23 cellular contexts compared by ENCODE assay signal in genomic region chr3:30707825-30708224, GRCh38.
"Had no signal": no experiment of that assay in that cellular context is flagged by ENCODE, and none has a peak within 500 bp of the region (broad histone marks: within the 10 kb centered on the region; RNA-seq: fewer than 3 reads in every experiment).

No MANE protein-coding gene starts in this region.

- H3K27me3 ChIP-seq: foreskin keratinocyte, heart left ventricle, left lung, pancreas, suprapubic skin, thyroid gland, upper lobe of left lung, vagina had no signal

- FAIRE-seq: islet of Langerhans, pancreas had no signal

- H3K27ac Mint-ChIP-seq: dendritic cell treated with granulocyte-macrophage colony-stimulating factor and Interleukin-4, amounts not matched to agents 40 ng/mL and 50 ng/mL, for 4 days; natural killer cell treated with Interleukin-12 subunit alpha and Interleukin-12 subunit beta and Interleukin-15 and Interleukin-18, amount 100 ng/mL, for 72 hours; progenitor cell of endocrine pancreas; stimulated activated effector memory CD8-positive, alpha-beta T cell treated with anti-CD3 and anti-CD28 coated beads, Interleukin-12 subunit alpha, Interleukin-12 subunit beta, amount 100 ng/mL, for 72 hours had no signal

- H3K4me2 ChIP-seq: smooth muscle cell had no signal

- DNase-seq: erythroblast; heart left ventricle; hypothalamus; left lung; lower lobe of right lung; mesenchymal stem cell; midbrain; occipital lobe; pancreas; right cardiac atrium; stimulated activated CD4-positive, alpha-beta T cell treated with anti-CD3 and anti-CD28 coated beads, Interleukin-2, amount 100 ng/mL, for 48 hours; stimulated activated naive CD8-positive, alpha-beta T cell treated with anti-CD3 and anti-CD28 coated beads, Interleukin-15, Interleukin-2, amounts not matched to agents 100 U/mL and 50 U/mL, for 24 hours; thyroid gland; upper lobe of left lung had no signal

- H3K9me3 ChIP-seq: left lung, pancreas, suprapubic skin, thyroid gland, vagina had no signal

- H3K4me3 Mint-ChIP-seq: dendritic cell treated with granulocyte-macrophage colony-stimulating factor and Interleukin-4, amounts not matched to agents 40 ng/mL and 50 ng/mL, for 4 days; natural killer cell treated with Interleukin-12 subunit alpha and Interleukin-12 subunit beta and Interleukin-15 and Interleukin-18, amount 100 ng/mL, for 72 hours; stimulated activated effector memory CD8-positive, alpha-beta T cell treated with anti-CD3 and anti-CD28 coated beads, Interleukin-12 subunit alpha, Interleukin-12 subunit beta, amount 100 ng/mL, for 72 hours had no signal

- H3K4me1 ChIP-seq: pancreas, suprapubic skin, upper lobe of left lung, vagina had no signal

- H3K4me1 Mint-ChIP-seq: stimulated activated effector memory CD8-positive, alpha-beta T cell treated with anti-CD3 and anti-CD28 coated beads, Interleukin-12 subunit alpha, Interleukin-12 subunit beta, amount 100 ng/mL, for 72 hours had no signal

- H3K36me3 ChIP-seq: heart left ventricle, left lung, lower lobe of right lung, pancreas, suprapubic skin, thyroid gland, upper lobe of left lung, vagina had no signal

- H3K9me3 Mint-ChIP-seq: dendritic cell treated with granulocyte-macrophage colony-stimulating factor and Interleukin-4, amounts not matched to agents 40 ng/mL and 50 ng/mL, for 4 days; natural killer cell treated with Interleukin-12 subunit alpha and Interleukin-12 subunit beta and Interleukin-15 and Interleukin-18, amount 100 ng/mL, for 72 hours had no signal

- H3K27ac ChIP-seq: foreskin keratinocyte, heart left ventricle, left lung, lower lobe of right lung, pancreas, suprapubic skin, thyroid gland, upper lobe of left lung, vagina had no signal

- ATAC-seq: left lung; lower lobe of right lung; natural killer cell treated with Interleukin-12 subunit alpha and Interleukin-12 subunit beta and Interleukin-15 and Interleukin-18, amount 100 ng/mL, for 72 hours; pancreas; right cardiac atrium; stimulated activated effector memory CD8-positive, alpha-beta T cell treated with anti-CD3 and anti-CD28 coated beads, Interleukin-12 subunit alpha, Interleukin-12 subunit beta, amount 100 ng/mL, for 72 hours; stimulated activated naive CD8-positive, alpha-beta T cell treated with anti-CD3 and anti-CD28 coated beads, Interleukin-15, Interleukin-2, amounts not matched to agents 100 U/mL and 50 U/mL, for 24 hours had no signal

- H3K4me3 ChIP-seq: heart left ventricle, left lung, lower lobe of right lung, pancreas, smooth muscle cell, suprapubic skin, thyroid gland, upper lobe of left lung, vagina had no signal

- H3K27me3 Mint-ChIP-seq: dendritic cell treated with granulocyte-macrophage colony-stimulating factor and Interleukin-4, amounts not matched to agents 40 ng/mL and 50 ng/mL, for 4 days; natural killer cell treated with Interleukin-12 subunit alpha and Interleukin-12 subunit beta and Interleukin-15 and Interleukin-18, amount 100 ng/mL, for 72 hours; progenitor cell of endocrine pancreas had no signal
